Comparison of ENCODE assay signal across 8 cellular contexts in the genomic region with DNA sequence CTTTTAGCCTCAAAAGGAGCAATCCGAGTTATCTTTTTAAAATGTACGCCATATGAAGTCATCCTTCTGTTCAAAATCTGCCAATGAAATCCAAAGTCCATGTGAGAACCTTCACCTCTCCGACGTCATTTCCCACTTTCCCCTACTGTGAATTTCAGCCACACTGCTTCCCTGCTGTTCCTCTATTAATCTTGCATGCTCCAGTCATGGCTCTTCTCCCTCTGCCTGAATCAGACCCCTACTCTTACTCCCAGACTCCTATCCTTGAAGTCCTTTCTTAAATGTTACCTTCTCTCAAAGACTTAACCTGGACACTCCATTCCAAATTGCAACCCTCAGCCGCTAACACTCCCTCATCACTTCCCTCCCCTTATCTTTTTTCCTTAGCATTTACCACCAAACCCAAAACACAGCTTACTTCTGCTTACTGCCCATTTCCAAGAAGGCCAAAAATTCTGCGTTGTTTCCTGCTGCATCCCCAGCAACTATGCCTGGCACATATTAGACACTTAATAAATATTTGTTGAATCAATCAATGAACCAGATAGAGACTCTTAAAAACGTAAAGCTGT. TPM values are rescaled to one million over a fixed set of nuclear protein-coding genes. Genes with fewer than 3 reads are reported as not detected.
DNase-seq lines count a peak whose midpoint lies in the region; ATAC-seq and TF ChIP-seq lines count a peak whose summit lies in the region.

No MANE protein-coding gene starts in this region.

- in situ Hi-C loops in G401 (cut with HindIII; ENCODE audit: low sequenced_read_pairs), result no loop called here

- no peak for TF ChIP-seq CTCF in breast epithelium (IDR thresholded peaks at IDR 0.05)

- H3K4me1 ChIP-seq in breast epithelium (peaks cover 2 to 4% of the 10 kb centered on the region in 2 donors), mesodermal cell (ENCODE audit: control insufficient read depth, insufficient read depth, low read length, poor library complexity, severe bottlenecking) (peaks cover 6% of the 10 kb centered on the region)

- no peaks in the 10 kb centered on the region for H3K27me3 ChIP-seq in breast epithelium

- H3K9me3 ChIP-seq in breast epithelium (no peaks in the 10 kb centered on the region), mesodermal cell (ENCODE audit: control insufficient read depth, low read length) (no peaks in the 10 kb centered on the region)

- no peak for TF ChIP-seq POLR2A in breast epithelium (IDR thresholded peaks at IDR 0.05)

- ATAC-seq in GM18520 (IDR thresholded peaks at IDR 0.05; ENCODE audit: unreplicated experiment) (no peak), HG03378 (IDR thresholded peaks at IDR 0.05; ENCODE audit: unreplicated experiment) (no peak), HG03039 (IDR thresholded peaks at IDR 0.05; ENCODE audit: unreplicated experiment) (no peak), GM21619 (IDR thresholded peaks at IDR 0.05; ENCODE audit: unreplicated experiment) (no peak)

- H3K36me3 ChIP-seq in breast epithelium, result no peaks in the 10 kb centered on the region
- H3K36me3 ChIP-seq in mesodermal cell (ENCODE audit: control insufficient read depth, insufficient read depth, low read length), result peaks cover 35% of the 10 kb centered on the region

- WGBS in mesodermal cell (ENCODE audit: insufficient coverage in 2 of 2), 2 experiments, result 38 to 44% methylated on average over 6 of the region's 7 CpGs

- H3K27ac ChIP-seq in breast epithelium (peak overlapping the region; percentile 1 to 92), mesodermal cell (ENCODE audit: low read depth, low read length, severe bottlenecking) (peak overlapping the region; percentile 17)

- H3K4me3 ChIP-seq in breast epithelium, result peak overlapping the region; percentile 81 to 98 (median 95)
- peak overlapping the region; percentile 97 for H3K4me3 ChIP-seq in mesodermal cell (ENCODE audit: extremely low read depth, insufficient read depth, low read length, poor library complexity, severe bottlenecking)

- DNase-seq in G401 (ENCODE audit: low spot score) (peak; percentile 76), NCI-H146 (lab: John Stamatoyannopoulos, UW) (peak; percentile 22), breast epithelium (ENCODE audit: low spot score in 2 of 2) (no peak)

- intact Hi-C loops in breast epithelium (cut with DNase I; ENCODE audit: low total_unique reads), result no loop called here

RNA-seq across cellular contexts. Expression of gene NKIRAS1, which starts 1.2 kb away (rescaled TPM):
- 15.0 and 20.1 TPM in 2 replicates for total RNA-seq in G401 (2014; rRNA removed; shearing (Covaris generic))
- 10 to 100 TPM; 15.7 to 20.3 (median 19.2) TPM for total RNA-seq in breast epithelium
- 8.6 TPM for polyA plus RNA-seq in mesodermal cell (2013, experiment 1 of 2)
- polyA plus RNA-seq in mesodermal cell (2013, experiment 2 of 2), result 9.7 TPM

RNA-seq across cellular contexts. Expression of gene RPL15, which starts 1.3 kb away (rescaled TPM):
- total RNA-seq in G401 (2014; rRNA removed; shearing (Covaris generic)), result 5,783 and 6,412 TPM in 2 replicates
- total RNA-seq in breast epithelium, result 1,000 to 10,000 TPM; 2,644 to 3,809 (median 3,544) TPM
- 3,796 TPM for polyA plus RNA-seq in mesodermal cell (2013, experiment 1 of 2)
- polyA plus RNA-seq in mesodermal cell (2013, experiment 2 of 2), result 3,333 TPM

RNA-seq across cellular contexts. Expression of gene NR1D2, which starts 29.5 kb away (rescaled TPM):
- total RNA-seq in G401 (2014; rRNA removed; shearing (Covaris generic)), result 7.9 and 21.4 TPM in 2 replicates
- 10 to 100 TPM; 26.2 to 43.8 (median 37.4) TPM for total RNA-seq in breast epithelium
- 33.4 TPM for polyA plus RNA-seq in mesodermal cell (2013, experiment 1 of 2)
- polyA plus RNA-seq in mesodermal cell (2013, experiment 2 of 2), result 36.2 TPM

Comparison
In these comparisons a context has a peak if more than half of its experiments do, and no peak if none do; other contexts are left out.
1. DNase-seq: peak in G401 (single experiment) and NCI-H146 (single experiment); none in breast epithelium (0 of 2).